30 cellular contexts compared by ENCODE assay signal in the genomic region with DNA sequence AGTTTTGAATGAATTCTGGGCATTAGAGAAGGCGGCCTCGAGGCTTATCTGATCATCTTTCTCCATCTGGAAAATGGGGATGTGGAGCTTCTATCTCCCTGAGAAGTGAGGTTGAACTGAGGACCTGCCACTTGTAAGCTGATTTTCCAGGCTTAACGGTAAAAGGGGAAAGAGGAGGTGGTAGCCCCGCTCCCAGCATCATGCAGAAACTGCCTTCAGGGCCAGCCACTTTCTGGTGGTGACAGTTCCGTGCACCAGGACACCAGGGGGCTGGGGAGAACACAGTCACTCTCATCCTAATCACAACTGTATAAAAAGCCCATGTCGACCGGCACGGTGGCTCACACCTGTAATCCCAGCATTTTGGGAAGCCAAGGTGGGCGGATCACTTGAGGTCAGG. TPM values are rescaled to one million over a fixed set of nuclear protein-coding genes. Genes with fewer than 3 reads are reported as not detected.
DNase-seq lines count a peak whose midpoint lies in the region; ATAC-seq, FAIRE-seq and TF ChIP-seq lines count a peak whose summit lies in the region.
"Had no signal": no experiment of that assay in that cellular context is flagged by ENCODE, and none has a peak within 500 bp of the region (broad histone marks: within the 10 kb centered on the region; RNA-seq: fewer than 3 reads in every experiment).

No MANE protein-coding gene starts in this region.

- H3K36me3 Mint-ChIP-seq in osteocyte (ENCODE audit: unreplicated experiment), result peaks cover 8% of the 10 kb centered on the region

- H3K18ac ChIP-seq in H1 (ENCODE audit: extremely low read depth, low read length) (no peak overlapping the region), mesendoderm (ENCODE audit: low read length) (no peak overlapping the region)

- no peak for TF ChIP-seq EP300 in H1 (IDR thresholded peaks at IDR 0.05; ENCODE audit: borderline replicate concordance in 1 of 2, low read depth in 2 of 2, low read length in 2 of 2)

- H3K4me2 ChIP-seq in H1 (ENCODE audit: insufficient read depth in 1 of 2, low read depth in 2 of 2, low read length in 2 of 2), result no peak overlapping the region
- no peak overlapping the region for H3K4me2 ChIP-seq in mesendoderm (ENCODE audit: low read length)

- H4K20me1 ChIP-seq in H1 (replicated peaks in 1 of 2; ENCODE audit: control insufficient read depth in 1 of 2, insufficient read depth in 2 of 2, low read length in 2 of 2), result no peaks in the 10 kb centered on the region

- H3K56ac ChIP-seq in H1 (replicated peaks; ENCODE audit: insufficient read length, low read depth, low read length) (no peak overlapping the region), mesendoderm (ENCODE audit: low read length) (no peak overlapping the region)

- no peaks in the 10 kb centered on the region for H3K9me3 ChIP-seq in left ventricle myocardium inferior (replicated peaks)
- H3K9me3 ChIP-seq in H1 (ENCODE audit: insufficient read depth in 2 of 2, low read depth in 1 of 2, low read length in 1 of 2), result no peaks in the 10 kb centered on the region
- H3K9me3 ChIP-seq in vagina, result no peaks in the 10 kb centered on the region
- H3K9me3 ChIP-seq: MG63 had no signal

- no peak for ATAC-seq in Right ventricle myocardium superior (ENCODE audit: poor library complexity)
- ATAC-seq: Right ventricle myocardium inferior had no signal

- no peak for TF ChIP-seq CTCF in left ventricle myocardium inferior (IDR thresholded peaks at IDR 0.05; ENCODE audit: borderline replicate concordance)
- TF ChIP-seq CTCF in H1 (IDR thresholded peaks at IDR 0.05; ENCODE audit: control extremely low read depth in 1 of 3, insufficient read depth in 1 of 3, low read depth in 1 of 3, low read length in 3 of 3), result no peak
- TF ChIP-seq CTCF in osteocyte (IDR thresholded peaks at IDR 0.05), result no peak
- TF ChIP-seq CTCF in vagina (IDR thresholded peaks at IDR 0.05), result no peak

- H2AFZ ChIP-seq in H1 (ENCODE audit: low read length), result no peak overlapping the region

- H3K4me3 ChIP-seq in left ventricle myocardium inferior (no peak overlapping the region), H1 (ENCODE audit: extremely low read depth in 1 of 4, insufficient read depth in 2 of 4, low read depth in 3 of 4, low read length in 4 of 4) (no peak overlapping the region), vagina (no peak overlapping the region), mesendoderm (ENCODE audit: low read length) (no peak overlapping the region)
- H3K4me3 ChIP-seq: K562, MG63 had no signal

- H3K23ac ChIP-seq in H1 (ENCODE audit: insufficient read length) (no peak overlapping the region), mesendoderm (ENCODE audit: low read length) (no peak overlapping the region)

- DNase-seq in left ventricle myocardium inferior, result no peak
- DNase-seq in Right ventricle myocardium superior, result no peak
- no peak for DNase-seq in H1 (ENCODE audit: low read depth in 1 of 2, low spot score in 2 of 2)
- no peak for DNase-seq in osteocyte (ENCODE audit: extremely low spot score, unreplicated experiment)
- DNase-seq in vagina (ENCODE audit: extremely low spot score in 2 of 2), result no peak
- no peak for DNase-seq in mesendoderm
- DNase-seq in posterior cingulate gyrus, result no peak
- DNase-seq in SHP77 treated with DMSO at 0.1 percent for 48 hours (lab: John Stamatoyannopoulos, UW), result no peak
- DNase-seq: 8988T, AML-193, DMS53, GF-D8, H9, HFFc6, MG63, NCI-H1048, NCI-H1417 treated with DMSO at 0.1 percent for 48 hours, NCI-H187, NCI-H226, NCI-H510A treated with DMSO at 0.1 percent for 48 hours, NCI-H748 treated with DMSO at 0.1 percent for 48 hours, OCI-M1 had no signal

- H2AK5ac ChIP-seq in H1 (ENCODE audit: low read depth, low read length), result no peak overlapping the region
- no peak overlapping the region for H2AK5ac ChIP-seq in mesendoderm (ENCODE audit: low read length)

- H2BK15ac ChIP-seq in H1 (ENCODE audit: low read length) (no peak overlapping the region), mesendoderm (replicated peaks; ENCODE audit: low read depth) (no peak overlapping the region)

- no peak overlapping the region for H2BK120ac ChIP-seq in H1 (replicated peaks; ENCODE audit: low read depth, low read length)
- no peak overlapping the region for H2BK120ac ChIP-seq in mesendoderm (ENCODE audit: low read depth, low read length)

- 0 out of 2 replicates have a peak overlapping the region, but pooled peaks have one; percentile 27 for H2BK12ac ChIP-seq in H1 (ENCODE audit: low read depth, low read length)

- H3K9ac ChIP-seq in H1 (replicated peaks in 1 of 4; ENCODE audit: extremely low read depth in 1 of 4, low read depth in 3 of 4, low read length in 3 of 4), result no peak overlapping the region
- H3K9ac ChIP-seq in mesendoderm (ENCODE audit: low read length), result no peak overlapping the region

- CTCF ChIA-PET in H1 (lab: Charles Lee; ENCODE audit: partially characterized antibody), result interaction anchor here (1.0 to 5.2 kb wide), 8 partner anchors 8 to 88 kb away, joined by 3 to 28 read pairs (median 6); partner anchors contain the start of gene CDC42EP4

- intact Hi-C loops in left ventricle myocardium inferior (cut with micrococcal nuclease) (no loop called here), Right ventricle myocardium superior (cut with DNase I) (no loop called here), vagina (cut with DNase I) (no loop called here), posterior cingulate gyrus (cut with DNase I) (no loop called here)

- H3K79me2 ChIP-seq in H1 (ENCODE audit: control insufficient read depth in 1 of 2, insufficient read depth in 2 of 2, low read length in 2 of 2) (no peaks in the 10 kb centered on the region), mesendoderm (ENCODE audit: control insufficient read depth, insufficient read depth, low read length) (no peaks in the 10 kb centered on the region)

- H3K27ac ChIP-seq in left ventricle myocardium inferior (replicated peaks), result peak overlapping the region; percentile 94
- H3K27ac ChIP-seq in H1 (ENCODE audit: low read depth, low read length), result no peak overlapping the region
- H3K27ac ChIP-seq in vagina, result peak overlapping the region; percentile 67
- no peak overlapping the region for H3K27ac ChIP-seq in mesendoderm (ENCODE audit: low read depth, low read length)

- H4K91ac ChIP-seq in H1 (replicated peaks; ENCODE audit: insufficient read length, low read length), result no peak overlapping the region

- H3K79me1 ChIP-seq in H1 (ENCODE audit: low read depth, low read length) (peaks cover 6% of the 10 kb centered on the region; the same call in 1 of the 2 replicates), mesendoderm (ENCODE audit: low read length) (peaks cover 10% of the 10 kb centered on the region)

- no peak for FAIRE-seq in H1 (lab: Jason Lieb, UNC)
- FAIRE-seq: D721Med, GM19239, K562, RCC 7860 had no signal

- H3K9me3 Mint-ChIP-seq in osteocyte (ENCODE audit: unreplicated experiment), result no peaks in the 10 kb centered on the region
- H3K9me3 Mint-ChIP-seq: CD14-positive monocyte, H9, HFFc6 had no signal

- H3K4ac ChIP-seq in H1 (replicated peaks; ENCODE audit: insufficient read length, low read depth, low read length), result no peak overlapping the region
- H3K4ac ChIP-seq in mesendoderm (ENCODE audit: low read depth, low read length), result no peak overlapping the region

- H3K23me2 ChIP-seq in H1 (ENCODE audit: low read depth, low read length), result no peaks in the 10 kb centered on the region

- H3K14ac ChIP-seq in H1 (ENCODE audit: insufficient read length), result no peak overlapping the region

- WGBS in H1 (ENCODE audit: extremely low coverage in 1 of 2, insufficient coverage in 1 of 2, insufficient read length in 1 of 2, insufficient replicate concordance in 2 of 2, low coverage in 1 of 2, low lambda C conversion rate in 2 of 2, missing lambda C conversion rate in 1 of 2), 2 experiments, result 99% methylated on average over 8 of the region's 9 CpGs; no CpG with 5 or more reads in 1 of the 2 experiments
- WGBS in mesendoderm (ENCODE audit: extremely low coverage, insufficient coverage, low lambda C conversion rate), result no CpG with 5 or more reads among the region's 9 CpGs

- H3K4me1 Mint-ChIP-seq in osteocyte (ENCODE audit: unreplicated experiment), result peaks cover 52% of the 10 kb centered on the region

- no peak overlapping the region for H2BK20ac ChIP-seq in H1 (ENCODE audit: low read length)

- H3K27me3 ChIP-seq in left ventricle myocardium inferior (ENCODE audit: low read depth), result no peaks in the 10 kb centered on the region
- no peaks in the 10 kb centered on the region for H3K27me3 ChIP-seq in H1 (replicated peaks in 1 of 4; ENCODE audit: control insufficient read depth in 3 of 4, extremely low read depth in 1 of 4, insufficient read depth in 3 of 4, low read length in 3 of 4)
- no peaks in the 10 kb centered on the region for H3K27me3 ChIP-seq in vagina
- no peaks in the 10 kb centered on the region for H3K27me3 ChIP-seq in mesendoderm (ENCODE audit: insufficient read depth, low read length, poor library complexity)
- H3K27me3 ChIP-seq: MG63 had no signal

- H3K36me3 ChIP-seq in left ventricle myocardium inferior, result peaks cover 58% of the 10 kb centered on the region
- H3K36me3 ChIP-seq in H1 (ENCODE audit: control insufficient read depth in 2 of 4, insufficient read depth in 4 of 4, low read length in 3 of 4), result peaks cover 0 to 6% (median 2%) of the 10 kb centered on the region in 4 experiments; a peak in 3 of 8 replicates
- peaks cover 0 to 22% of the 10 kb centered on the region in 2 donors for H3K36me3 ChIP-seq in vagina
- peaks cover 1% of the 10 kb centered on the region for H3K36me3 ChIP-seq in mesendoderm (ENCODE audit: control insufficient read depth, insufficient read depth, low read length)

- H4K5ac ChIP-seq in H1 (ENCODE audit: insufficient read length, low read depth, low read length), result no peak overlapping the region
- no peak overlapping the region for H4K5ac ChIP-seq in mesendoderm (ENCODE audit: low read length)

- H3K27ac Mint-ChIP-seq in osteocyte (ENCODE audit: unreplicated experiment), result peak overlapping the region; percentile 62
- H3K27ac Mint-ChIP-seq: HFFc6 had no signal

- TF ChIP-seq RAD21 in H1 (IDR thresholded peaks at IDR 0.05 in 1 of 2, conservative IDR thresholded peaks at IDR 0.05 in 1 of 2; ENCODE audit: low read depth in 2 of 2, low read length in 2 of 2), result no peak

- peaks cover 87% of the 10 kb centered on the region for H3K4me1 ChIP-seq in left ventricle myocardium inferior
- H3K4me1 ChIP-seq in H1 (replicated peaks in 1 of 4; ENCODE audit: control insufficient read depth in 3 of 4, insufficient read depth in 4 of 4, low read length in 3 of 4), result peaks cover 0 to 13% (median 7%) of the 10 kb centered on the region in 4 experiments; a peak in 6 of 7 replicates
- H3K4me1 ChIP-seq in vagina, result peaks cover 81% of the 10 kb centered on the region
- no peaks in the 10 kb centered on the region for H3K4me1 ChIP-seq in mesendoderm (ENCODE audit: control insufficient read depth, low read depth, low read length)

- H4K8ac ChIP-seq in H1 (ENCODE audit: extremely low read depth, insufficient read depth, low read length), result no peak overlapping the region
- H4K8ac ChIP-seq in mesendoderm (ENCODE audit: low read depth, low read length), result no peak overlapping the region

- H3K4me3 Mint-ChIP-seq in osteocyte (ENCODE audit: unreplicated experiment), result no peak overlapping the region
- H3K4me3 Mint-ChIP-seq: CD14-positive monocyte, H9, HFFc6 had no signal

- no peaks in the 10 kb centered on the region for H3K27me3 Mint-ChIP-seq in osteocyte (ENCODE audit: unreplicated experiment)

- no peak overlapping the region for H2BK5ac ChIP-seq in H1 (ENCODE audit: low read depth, low read length)
- no peak overlapping the region for H2BK5ac ChIP-seq in mesendoderm (ENCODE audit: low read length)

- POLR2A ChIA-PET in H1 (lab: Charles Lee; ENCODE audit: partially characterized antibody), result interaction anchor here (1.7 kb wide), 1 partner anchor 82 kb away, joined by 3 read pairs; no protein-coding TSS in a partner anchor

- no peak for TF ChIP-seq POLR2A in H1 (IDR thresholded peaks at IDR 0.05; ENCODE audit: control extremely low read depth in 1 of 2, low read depth in 2 of 2, low read length in 2 of 2)
- TF ChIP-seq POLR2A in vagina (IDR thresholded peaks at IDR 0.05), result no peak

RNA-seq across cellular contexts. Expression of gene CPSF4L, which starts 20.9 kb away (rescaled TPM):
- total RNA-seq in left ventricle myocardium inferior (not detected), Right ventricle myocardium superior (not detected), osteocyte (not detected in 2 replicates), vagina (not detected)
- not detected in 2 replicates for total RNA-seq in H1 (2021; fragmentation: NEBNext Ultra II Directional; extraction: Animal tissue kit (Norgen Biotek cat#: 25700))
- polyA plus RNA-seq in H1 (2011; rRNA removed), result 0.28 TPM in 1 of 2 replicates, not detected in the other
- polyA plus RNA-seq in H1 (2011; cell fraction: cytosol; rRNA removed), result not detected
- polyA plus RNA-seq in H1 (2011; cell fraction: nucleus; rRNA removed), result not detected
- not detected in 4 replicates for polyA plus RNA-seq in H1 (2012, experiment 1 of 2)
- not detected for polyA plus RNA-seq in H1 (2012, experiment 2 of 2)
- not detected for polyA plus RNA-seq in H1 (2013, experiment 1 of 2)
- not detected for polyA plus RNA-seq in H1 (2013, experiment 2 of 2)
- not detected in 2 replicates for polyA minus RNA-seq in H1 (2011; rRNA and poly(A)+ RNA removed)
- not detected for polyA minus RNA-seq in H1 (2011; cell fraction: cytosol; rRNA and poly(A)+ RNA removed)
- not detected for polyA minus RNA-seq in H1 (2011; cell fraction: nucleus; rRNA and poly(A)+ RNA removed)
- polyA plus RNA-seq in mesendoderm (2013, experiment 1 of 2), result 0.06 TPM
- polyA plus RNA-seq in mesendoderm (2013, experiment 2 of 2), result not detected
- total RNA-seq: H9, HFFc6, K562, LHCN-M2, Right ventricle myocardium inferior had no signal
- polyA plus RNA-seq: AG04450, CD14-positive monocyte, K562 had no signal

RNA-seq across cellular contexts. Expression of gene CDC42EP4, which starts 29.2 kb away (rescaled TPM):
- total RNA-seq in left ventricle myocardium inferior, result 34.0 TPM
- total RNA-seq in Right ventricle myocardium superior, result 53.0 TPM
- total RNA-seq in H1 (2021; fragmentation: NEBNext Ultra II Directional; extraction: Animal tissue kit (Norgen Biotek cat#: 25700)), result 12.6 and 13.1 TPM in 2 replicates
- polyA plus RNA-seq in H1 (2011; rRNA removed), result 8.8 and 13.9 TPM in 2 replicates
- 10.7 TPM for polyA plus RNA-seq in H1 (2011; cell fraction: cytosol; rRNA removed)
- polyA plus RNA-seq in H1 (2011; cell fraction: nucleus; rRNA removed), result 12.2 TPM
- 8.2 to 11.6 TPM (median 10.3 TPM) in 4 replicates for polyA plus RNA-seq in H1 (2012, experiment 1 of 2)
- polyA plus RNA-seq in H1 (2012, experiment 2 of 2), result 11.4 TPM
- 6.2 TPM for polyA plus RNA-seq in H1 (2013, experiment 1 of 2)
- 6.5 TPM for polyA plus RNA-seq in H1 (2013, experiment 2 of 2)
- polyA minus RNA-seq in H1 (2011; rRNA and poly(A)+ RNA removed), result 10.9 and 12.7 TPM in 2 replicates
- 13.9 TPM for polyA minus RNA-seq in H1 (2011; cell fraction: cytosol; rRNA and poly(A)+ RNA removed)
- 19.5 TPM for polyA minus RNA-seq in H1 (2011; cell fraction: nucleus; rRNA and poly(A)+ RNA removed)
- 32.0 and 32.7 TPM in 2 replicates for total RNA-seq in osteocyte
- 73.7 TPM for total RNA-seq in vagina
- polyA plus RNA-seq in mesendoderm (2013, experiment 1 of 2), result 5.7 TPM
- polyA plus RNA-seq in mesendoderm (2013, experiment 2 of 2), result 5.1 TPM

Comparison
In these comparisons a context has a peak if more than half of its experiments do, and no peak if none do; other contexts are left out.
1. H3K27ac ChIP-seq: peak in left ventricle myocardium inferior (single experiment) and vagina (single experiment); none in H1 (single experiment) and mesendoderm (single experiment).